Comparison of ENCODE assay signal across 36 cellular contexts in genomic region chrY:8897876-8898275, GRCh38.
"Had no signal": no experiment of that assay in that cellular context is flagged by ENCODE, and none has a peak within 500 bp of the region (broad histone marks: within the 10 kb centered on the region; RNA-seq: fewer than 3 reads in every experiment).

No MANE protein-coding gene starts in this region.

- DNase-seq: Karpas-422, Kasumi-1, MG63, MM.1S, MV-4-11, NCI-H1048, NCI-H1092, NCI-H1092 treated with DMSO at 0.1 percent for 48 hours, NCI-H1105, NCI-H1105 treated with DMSO at 0.1 percent for 48 hours, NCI-H1417, NCI-H1417 treated with DMSO at 0.1 percent for 48 hours, NCI-H1436, NCI-H1436 treated with DMSO at 0.1 percent for 48 hours, NCI-H146, NCI-H1694, NCI-H1694 treated with DMSO at 0.1 percent for 48 hours, NCI-H187, NCI-H187 treated with DMSO at 0.1 percent for 48 hours, NCI-H1930, NCI-H2029, NCI-H2029 treated with DMSO at 0.1 percent for 48 hours, NCI-H2081, NCI-H2081 treated with DMSO at 0.1 percent for 48 hours, NCI-H2107, NCI-H2171, NCI-H2171 treated with DMSO at 0.1 percent for 48 hours, NCI-H2227 treated with DMSO at 0.1 percent for 48 hours, NCI-H226, NCI-H345, NCI-H446, NCI-H446 treated with DMSO at 0.1 percent for 48 hours, NCI-H510A, NCI-H510A treated with DMSO at 0.1 percent for 48 hours, NCI-H524 had no signal

- H3K27me3 ChIP-seq: MG63 had no signal

- H3K36me3 ChIP-seq: MG63 had no signal

- H3K9me3 ChIP-seq: MG63 had no signal

- H3K9ac ChIP-seq: KMS-11 had no signal

- H3K27ac ChIP-seq: KMS-11 had no signal

- H3K4me2 ChIP-seq: KMS-11 had no signal

- H3K4me3 ChIP-seq: MG63 had no signal
